21 cellular contexts compared by ENCODE assay signal in genomic region chr20:59150821-59151251, GRCh38. TPM values are rescaled to one million over a fixed set of nuclear protein-coding genes. Genes with fewer than 3 reads are reported as not detected.
DNase-seq lines count a peak whose midpoint lies in the region; ATAC-seq and TF ChIP-seq lines count a peak whose summit lies in the region.
"Had no signal": no experiment of that assay in that cellular context is flagged by ENCODE, and none has a peak within 500 bp of the region (broad histone marks: within the 10 kb centered on the region; RNA-seq: fewer than 3 reads in every experiment).

No MANE protein-coding gene starts in this region.

- no peaks in the 10 kb centered on the region for H3K27me3 Mint-ChIP-seq in T-helper 2 cell treated with Interferon-gamma antibody and Interleukin-4, amounts not matched to agents 5 μg/mL and 100 μg/mL, for 36 hours (ENCODE audit: low read depth)
- peaks cover 6% of the 10 kb centered on the region for H3K27me3 Mint-ChIP-seq in CD4-positive, CD25-positive, alpha-beta regulatory T cell
- no peaks in the 10 kb centered on the region for H3K27me3 Mint-ChIP-seq in activated B cell treated with CpG ODN at 0.5 μM for 24 hours

- CTCF ChIA-PET in activated B cell treated with CpG ODN at 0.5 μM for 24 hours (lab: Charles Lee) = no interaction called here

- H3K4me3 ChIP-seq in CD4-positive, CD25-positive, alpha-beta regulatory T cell (ENCODE audit: low read depth, low read length) = peak overlapping the region; percentile 67
- no peak overlapping the region for H3K4me3 ChIP-seq in prostate gland
- H3K4me3 ChIP-seq: GM12878 had no signal

- H3K4me1 Mint-ChIP-seq in T-helper 2 cell treated with Interferon-gamma antibody and Interleukin-4, amounts not matched to agents 5 μg/mL and 100 μg/mL, for 36 hours (ENCODE audit: low read depth) = peaks cover 78% of the 10 kb centered on the region
- H3K4me1 Mint-ChIP-seq in CD4-positive, CD25-positive, alpha-beta regulatory T cell = peaks cover 26 to 96% (median 76%) of the 10 kb centered on the region in 4 donors
- peaks cover 56% of the 10 kb centered on the region for H3K4me1 Mint-ChIP-seq in activated B cell treated with CpG ODN at 0.5 μM for 24 hours

- POLR2A ChIA-PET in activated B cell treated with CpG ODN at 0.5 μM for 24 hours (lab: Charles Lee) = interaction anchor here (1.1 kb wide), 1 partner anchor 27 kb away, joined by 3 read pairs; no protein-coding TSS in a partner anchor

- DNase-seq in T-helper 2 cell treated with Interferon-gamma antibody and Interleukin-4, amounts not matched to agents 5 μg/mL and 100 μg/mL, for 36 hours (ENCODE audit: low spot score) = no peak
- DNase-seq in T-helper 2 cell (no peak), activated B cell treated with CpG ODN at 0.5 μM for 24 hours (no peak), left lobe of liver (ENCODE audit: low spot score) (peak; percentile 31), midbrain (lab: John Stamatoyannopoulos, UW) (no peak), prostate gland (ENCODE audit: low spot score) (no peak)
- DNase-seq in CD4-positive, CD25-positive, alpha-beta regulatory T cell = no peak
- DNase-seq: activated effector memory CD4-positive, alpha-beta T cell treated with anti-CD3 and anti-CD28 coated beads, Interleukin-2, amount 50 U/mL, for 16 hours; effector CD8-positive, alpha-beta T cell; NCI-H1105; NCI-H2081 treated with DMSO at 0.1 percent for 48 hours; NCI-H524; SHP77 had no signal

- no peak for ATAC-seq in CD4-positive, CD25-positive, alpha-beta regulatory T cell (ENCODE audit: low read depth in 2 of 2)
- no peak for ATAC-seq in activated B cell treated with CpG ODN at 0.5 μM for 24 hours (ENCODE audit: low read depth)
- no peak for ATAC-seq in left lobe of liver
- ATAC-seq in HG03520 (IDR thresholded peaks at IDR 0.05; ENCODE audit: unreplicated experiment) = no peak
- ATAC-seq: GM12878 had no signal

- H3K4me3 Mint-ChIP-seq in T-helper 2 cell treated with Interferon-gamma antibody and Interleukin-4, amounts not matched to agents 5 μg/mL and 100 μg/mL, for 36 hours = no peak overlapping the region
- peak overlapping the region; percentile 82 to 96 (median 94) for H3K4me3 Mint-ChIP-seq in CD4-positive, CD25-positive, alpha-beta regulatory T cell
- H3K4me3 Mint-ChIP-seq in activated B cell treated with CpG ODN at 0.5 μM for 24 hours = no peak overlapping the region

- intact Hi-C loops in activated B cell treated with CpG ODN at 0.5 μM for 24 hours (cut with micrococcal nuclease) (loop anchor here (1.0 to 2.0 kb wide), 2 partner anchors 14 to 28 kb away; no protein-coding TSS in a partner anchor), prostate gland (cut with DNase I) (no loop called here)

- TF ChIP-seq POLR2A in prostate gland (IDR thresholded peaks at IDR 0.05) = no peak

- no peaks in the 10 kb centered on the region for H3K27me3 ChIP-seq in CD4-positive, CD25-positive, alpha-beta regulatory T cell (ENCODE audit: control insufficient read depth, insufficient read depth, low read length)
- no peaks in the 10 kb centered on the region for H3K27me3 ChIP-seq in prostate gland (replicated peaks; ENCODE audit: insufficient read depth)

- 97% methylated on average over 13 of the region's 13 CpGs for WGBS in prostate gland

- H3K36me3 Mint-ChIP-seq in T-helper 2 cell treated with Interferon-gamma antibody and Interleukin-4, amounts not matched to agents 5 μg/mL and 100 μg/mL, for 36 hours (ENCODE audit: low read depth) = peaks cover 9% of the 10 kb centered on the region
- H3K36me3 Mint-ChIP-seq in CD4-positive, CD25-positive, alpha-beta regulatory T cell = peaks cover 42% of the 10 kb centered on the region
- H3K36me3 Mint-ChIP-seq in activated B cell treated with CpG ODN at 0.5 μM for 24 hours (ENCODE audit: low read depth) = peaks cover 2% of the 10 kb centered on the region

- H3K9me3 ChIP-seq in CD4-positive, CD25-positive, alpha-beta regulatory T cell (ENCODE audit: control insufficient read depth in 2 of 2, low read length in 2 of 2) = no peaks in the 10 kb centered on the region
- H3K9me3 ChIP-seq in prostate gland = no peaks in the 10 kb centered on the region

- H3K27ac Mint-ChIP-seq in T-helper 2 cell treated with Interferon-gamma antibody and Interleukin-4, amounts not matched to agents 5 μg/mL and 100 μg/mL, for 36 hours = peak overlapping the region; percentile 23
- H3K27ac Mint-ChIP-seq in CD4-positive, CD25-positive, alpha-beta regulatory T cell = peak overlapping the region; percentile 99 to 100 (median 100)
- peak overlapping the region; percentile 90 for H3K27ac Mint-ChIP-seq in activated B cell treated with CpG ODN at 0.5 μM for 24 hours

- no peaks in the 10 kb centered on the region for H3K9me3 Mint-ChIP-seq in T-helper 2 cell treated with Interferon-gamma antibody and Interleukin-4, amounts not matched to agents 5 μg/mL and 100 μg/mL, for 36 hours
- H3K9me3 Mint-ChIP-seq in CD4-positive, CD25-positive, alpha-beta regulatory T cell = peaks cover 0 to 14% (median 0%) of the 10 kb centered on the region in 7 donors
- no peaks in the 10 kb centered on the region for H3K9me3 Mint-ChIP-seq in activated B cell treated with CpG ODN at 0.5 μM for 24 hours

- peak overlapping the region; percentile 99 for H3K27ac ChIP-seq in CD4-positive, CD25-positive, alpha-beta regulatory T cell (ENCODE audit: insufficient read depth, low read length, poor library complexity, severe bottlenecking)
- no peak overlapping the region for H3K27ac ChIP-seq in prostate gland
- H3K27ac ChIP-seq: 22Rv1, C4-2B, VCaP had no signal

- peaks cover 95% of the 10 kb centered on the region for H3K4me1 ChIP-seq in CD4-positive, CD25-positive, alpha-beta regulatory T cell (ENCODE audit: control insufficient read depth, insufficient read depth, low read length, poor library complexity, severe bottlenecking)
- H3K4me1 ChIP-seq in prostate gland (replicated peaks) = no peaks in the 10 kb centered on the region

- no peak for TF ChIP-seq CTCF in activated B cell treated with CpG ODN at 0.5 μM for 24 hours (IDR thresholded peaks at IDR 0.05)
- no peak for TF ChIP-seq CTCF in prostate gland (IDR thresholded peaks at IDR 0.05)

- H3K36me3 ChIP-seq in CD4-positive, CD25-positive, alpha-beta regulatory T cell (ENCODE audit: control insufficient read depth, insufficient read depth, low read length) = peaks cover 12% of the 10 kb centered on the region
- H3K36me3 ChIP-seq in prostate gland = no peaks in the 10 kb centered on the region

RNA-seq across cellular contexts. Expression of gene ZNF831, which starts 12.8 kb away (rescaled TPM):
- total RNA-seq in CD4-positive, CD25-positive, alpha-beta regulatory T cell = 90.3 TPM
- 10 to 100 TPM; 15.9 to 22.1 (median 17.6) TPM for polyA plus RNA-seq in CD4-positive, CD25-positive, alpha-beta regulatory T cell
- total RNA-seq in activated B cell treated with CpG ODN at 0.5 μM for 24 hours (3.2 and 4.0 TPM in 2 replicates), left lobe of liver (0.05 TPM), prostate gland (1 to 10 TPM in 1 of 2 donors, under 1 TPM in 1; 0.46 to 1.1 TPM)
- total RNA-seq: chondrocyte, glomerular endothelial cell, myocyte had no signal

Comparison
In these comparisons a context has a peak if more than half of its experiments do, and no peak if none do; other contexts are left out.
1. H3K27ac Mint-ChIP-seq: peak in every context shown above with its lines; median percentile 100 in CD4-positive, CD25-positive, alpha-beta regulatory T cell; 90 in activated B cell treated with CpG ODN at 0.5 μM for 24 hours; 23 in T-helper 2 cell treated with Interferon-gamma antibody and Interleukin-4, amounts not matched to agents 5 μg/mL and 100 μg/mL, for 36 hours.
2. H3K4me3 Mint-ChIP-seq: peak in CD4-positive, CD25-positive, alpha-beta regulatory T cell (4 of 4); none in T-helper 2 cell treated with Interferon-gamma antibody and Interleukin-4, amounts not matched to agents 5 μg/mL and 100 μg/mL, for 36 hours (single experiment) and activated B cell treated with CpG ODN at 0.5 μM for 24 hours (single experiment).
3. RNA of gene ZNF831, which starts 12.8 kb away (total RNA-seq): 90.3 TPM in CD4-positive, CD25-positive, alpha-beta regulatory T cell (single experiment); 3.2 to 4.0 TPM in activated B cell treated with CpG ODN at 0.5 μM for 24 hours, 0.46 to 1.1 TPM in prostate gland and 0.05 TPM in left lobe of liver (single experiment); every median in the first group is over 10 times any median in the second.